In the genomic region with DNA sequence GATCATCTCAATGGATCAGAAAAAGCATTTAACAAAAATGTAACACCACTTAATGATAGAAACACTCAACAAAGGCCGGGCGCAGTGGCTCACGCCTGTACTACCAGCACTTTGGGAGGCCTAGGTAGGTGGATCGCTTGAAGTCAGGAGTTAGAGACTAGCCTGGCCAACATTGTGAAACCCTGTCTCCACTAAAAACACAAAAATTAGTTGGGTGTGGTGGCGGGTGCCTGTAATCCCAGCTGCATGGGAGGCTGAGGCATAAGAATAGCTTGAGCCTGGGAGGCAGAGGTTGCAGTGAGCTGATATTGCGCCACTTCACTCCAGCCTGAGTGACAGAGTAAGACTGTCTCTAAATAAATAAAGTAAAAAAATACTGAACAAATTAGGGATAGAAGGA, we compare ENCODE assay signal across 26 cellular contexts.
"Had no signal": no experiment of that assay in that cellular context is flagged by ENCODE, and none has a peak within 500 bp of the region (broad histone marks: within the 10 kb centered on the region; RNA-seq: fewer than 3 reads in every experiment).

No MANE protein-coding gene starts in this region.

- H3K4me1 ChIP-seq: testis, uterus had no signal

- ATAC-seq: stimulated activated effector memory CD8-positive, alpha-beta T cell treated with anti-CD3 and anti-CD28 coated beads, Interleukin-12 subunit alpha, Interleukin-12 subunit beta, amount 100 ng/mL, for 72 hours; stimulated activated memory B cell treated with anti-CD40 and anti-IgM and Interleukin-4, amounts not matched to agents 10 μg/mL and 1 μg/mL and 100 μg/mL, for 72 hours; stimulated activated naive B cell treated with anti-CD40 and anti-IgM and Interleukin-4, amounts not matched to agents 10 μg/mL and 1 μg/mL and 100 μg/mL, for 72 hours; stimulated activated naive CD8-positive, alpha-beta T cell treated with anti-CD3 and anti-CD28 coated beads, Interleukin-15, amount 100 ng/mL, for 72 hours; stimulated activated naive CD8-positive, alpha-beta T cell treated with anti-CD3 and anti-CD28 coated beads, Interleukin-15, Interleukin-2, amounts not matched to agents 100 U/mL and 50 U/mL, for 24 hours had no signal

- FAIRE-seq: urothelium cell line had no signal

- H3K4me3 ChIP-seq: stomach, suprapubic skin, testis, thoracic aorta, thyroid gland, tibial artery, tibial nerve, transverse colon, upper lobe of left lung, uterus, vagina had no signal

- H3K36me3 ChIP-seq: stomach, suprapubic skin, thoracic aorta, thyroid gland, tibial artery, tibial nerve, transverse colon, upper lobe of left lung, uterus, vagina had no signal

- DNase-seq: stimulated activated CD4-positive, alpha-beta T cell treated with anti-CD3 and anti-CD28 coated beads, Interleukin-2, amount 100 ng/mL, for 24 hours; stimulated activated CD4-positive, alpha-beta T cell treated with anti-CD3 and anti-CD28 coated beads, Interleukin-2, amount 100 ng/mL, for 48 hours; stimulated activated CD4-positive, alpha-beta T cell treated with anti-CD3 and anti-CD28 coated beads, Interleukin-4, amount 100 ng/mL, for 1 hour; stimulated activated CD4-positive, alpha-beta T cell treated with anti-CD3 and anti-CD28 coated beads, Interleukin-4, amount 100 ng/mL, for 24 hours; stimulated activated CD4-positive, alpha-beta T cell treated with anti-CD3 and anti-CD28 coated beads, Interleukin-4, amount 100 ng/mL, for 4 hours; stimulated activated CD8-positive, alpha-beta memory T cell treated with anti-CD3 and anti-CD28 coated beads, Interleukin-4, amount 100 ng/mL, for 48 hours; stimulated activated naive B cell treated with anti-CD40 and anti-IgM and Interleukin-4, amounts not matched to agents 10 μg/mL and 1 μg/mL and 100 μg/mL, for 72 hours; stimulated activated naive CD4-positive, alpha-beta T cell; stimulated activated naive CD4-positive, alpha-beta T cell treated with Interleukin-2 at 50 U/mL for 16 hours; stimulated activated naive CD8-positive, alpha-beta T cell treated with anti-CD3 and anti-CD28 coated beads, Interleukin-15, amount 100 ng/mL, for 72 hours; stimulated activated naive CD8-positive, alpha-beta T cell treated with anti-CD3 and anti-CD28 coated beads, Interleukin-15, Interleukin-2, amounts not matched to agents 100 U/mL and 50 U/mL, for 24 hours; stomach; substantia nigra; testis; thyroid gland; tibial artery; transverse colon; upper lobe of left lung; uterus had no signal

- H3K27ac ChIP-seq: stomach, suprapubic skin, testis, thoracic aorta, thyroid gland, tibial artery, tibial nerve, transverse colon, upper lobe of left lung, uterus, vagina had no signal

- H3K9me3 ChIP-seq: stomach, suprapubic skin, testis, thoracic aorta, thyroid gland, tibial artery, tibial nerve, transverse colon, upper lobe of left lung, uterus, vagina had no signal

- H3K27me3 ChIP-seq: stomach, suprapubic skin, testis, thyroid gland, tibial artery, tibial nerve, transverse colon, upper lobe of left lung, uterus, vagina had no signal
